Comparison of ENCODE assay signal across 8 cellular contexts in the genomic region with DNA sequence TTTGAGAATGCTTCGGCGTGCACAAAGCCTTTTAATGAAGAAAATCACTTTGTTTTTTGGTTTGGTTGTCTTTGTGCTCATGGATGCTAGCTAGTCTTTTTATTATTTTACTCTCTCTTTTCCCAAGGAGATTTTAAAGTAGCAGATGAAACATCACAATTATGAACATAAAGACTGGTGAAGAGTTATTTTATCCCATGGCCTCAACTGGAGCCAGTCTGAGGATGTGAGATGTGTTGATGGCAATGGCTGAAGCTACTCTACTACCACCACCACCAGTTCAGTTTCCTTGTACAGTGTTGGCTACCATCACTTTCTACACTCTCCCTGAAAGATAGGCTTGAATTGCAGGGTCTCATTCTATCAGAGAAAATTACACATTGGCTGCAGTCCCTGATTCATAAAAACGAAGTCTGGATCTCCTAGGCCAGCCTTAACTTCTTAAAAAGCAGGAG. TPM values are rescaled to one million over a fixed set of nuclear protein-coding genes. Genes with fewer than 3 reads are reported as not detected.
DNase-seq lines count a peak whose midpoint lies in the region; ATAC-seq and TF ChIP-seq lines count a peak whose summit lies in the region.

No MANE protein-coding gene starts in this region.

- no peak for TF ChIP-seq CTCF in foreskin fibroblast (IDR thresholded peaks at IDR 0.05; ENCODE audit: low read depth, low read length)

- CTCF ChIA-PET in T-cell (lab: Charles Lee), result interaction anchor here in 1 of 2 donors (0.7 kb wide), 2 partner anchors 27 to 134 kb away, joined by 3 to 6 read pairs; no protein-coding TSS in a partner anchor

- H3K4me1 Mint-ChIP-seq in T-cell, result peaks cover 35 to 41% (median 38%) of the 10 kb centered on the region in 3 donors

- H3K9me3 Mint-ChIP-seq in T-cell, result no peaks in the 10 kb centered on the region

- ATAC-seq in T-cell (replicated peaks in 1 of 4), result no peak
- ATAC-seq in GM21619 (IDR thresholded peaks at IDR 0.05; ENCODE audit: unreplicated experiment), result no peak
- no peak for ATAC-seq in HG03521 (IDR thresholded peaks at IDR 0.05; ENCODE audit: unreplicated experiment)

- no peaks in the 10 kb centered on the region for H3K36me3 ChIP-seq in H7 (replicated peaks; ENCODE audit: control insufficient read depth, insufficient read depth, low read length)

- peak overlapping the region in 17 of 21 experiments; percentile 38 to 99 (median 98) for H3K27ac ChIP-seq in skin epidermis

- H3K36me3 Mint-ChIP-seq in T-cell, result peaks cover 5% of the 10 kb centered on the region

- no peak for DNase-seq in H7
- DNase-seq in T-cell, result no peak
- no peak for DNase-seq in foreskin fibroblast
- no peak for DNase-seq in activated CD8-positive, alpha-beta memory T cell treated with anti-CD3 and anti-CD28 coated beads for 24 hours
- DNase-seq in NOMO-1 treated with dmso at 0.1 percent for 144 hours (lab: John Stamatoyannopoulos, UW; ENCODE audit: unreplicated experiment), result no peak

- peak overlapping the region; percentile 86 to 91 for H3K27ac Mint-ChIP-seq in T-cell

- POLR2A ChIA-PET in T-cell (lab: Charles Lee), result interaction anchor here in 1 of 2 donors (0.7 to 0.8 kb wide), 2 partner anchors 22 to 25 kb away, joined by 3 to 18 read pairs; no protein-coding TSS in a partner anchor

- peak overlapping the region; percentile 96 to 97 (median 96) for H3K4me3 Mint-ChIP-seq in T-cell

- no peaks in the 10 kb centered on the region for H3K27me3 Mint-ChIP-seq in T-cell

- H3K4me3 ChIP-seq in H7 (ENCODE audit: insufficient read depth, low read depth, low read length), result peak overlapping the region; percentile 33
- peak overlapping the region; percentile 33 to 49 for H3K4me3 ChIP-seq in foreskin fibroblast (ENCODE audit: low read depth in 1 of 2, low read length in 2 of 2)
- peak overlapping the region; percentile 85 to 98 (median 93) for H3K4me3 ChIP-seq in skin epidermis

- H3K27me3 ChIP-seq in H7 (ENCODE audit: control insufficient read depth, insufficient read depth, low read length), result no peaks in the 10 kb centered on the region

RNA-seq across cellular contexts. Expression of gene HERC4, which starts 0.5 kb away (rescaled TPM):
- total RNA-seq in H7 (2014; rRNA removed; shearing (Covaris generic)), result 16.2 and 27.8 TPM in 2 replicates
- 10 to 100 TPM; 63.0 to 81.6 (median 77.5) TPM for total RNA-seq in T-cell

RNA-seq across cellular contexts. Expression of gene MYPN, which starts 33.7 kb away (rescaled TPM):
- 0.04 TPM in 1 of 2 replicates, not detected in the other for total RNA-seq in H7 (2014; rRNA removed; shearing (Covaris generic))
- not detected for total RNA-seq in T-cell

Comparison
In these comparisons a context has a peak if more than half of its experiments do, and no peak if none do; other contexts are left out.
1. H3K4me3 ChIP-seq: peak in every context shown above with its lines; median percentile 93 in skin epidermis; 41 in foreskin fibroblast; 33 in H7.